Comparison of ENCODE assay signal across 19 cellular contexts in genomic region chr1:53276902-53277281, GRCh38. TPM values are rescaled to one million over a fixed set of nuclear protein-coding genes. Genes with fewer than 3 reads are reported as not detected.
DNase-seq lines count a peak whose midpoint lies in the region; ATAC-seq, FAIRE-seq and TF ChIP-seq lines count a peak whose summit lies in the region.
"Had no signal": no experiment of that assay in that cellular context is flagged by ENCODE, and none has a peak within 500 bp of the region (broad histone marks: within the 10 kb centered on the region; RNA-seq: fewer than 3 reads in every experiment).

No MANE protein-coding gene starts in this region.

- no peak overlapping the region for H3K9ac ChIP-seq in K562 (ENCODE audit: insufficient read depth in 1 of 2, low read depth in 2 of 2, low read length in 2 of 2)
- H3K9ac ChIP-seq in H1 (replicated peaks in 1 of 4; ENCODE audit: extremely low read depth in 1 of 4, low read depth in 3 of 4, low read length in 3 of 4): no peak overlapping the region
- no peak overlapping the region for H3K9ac ChIP-seq in trophoblast cell (ENCODE audit: low read length)
- no peak overlapping the region for H3K9ac ChIP-seq in colonic mucosa (ENCODE audit: low read depth in 2 of 2, low read length in 2 of 2)

- peaks cover 3% of the 10 kb centered on the region for H3K9me1 ChIP-seq in K562 (ENCODE audit: control insufficient read depth, insufficient read depth, low read length)

- H3K79me2 ChIP-seq in K562 (ENCODE audit: control insufficient read depth, insufficient read depth, low read length): no peaks in the 10 kb centered on the region
- no peaks in the 10 kb centered on the region for H3K79me2 ChIP-seq in H1 (ENCODE audit: control insufficient read depth in 1 of 2, insufficient read depth in 2 of 2, low read length in 2 of 2)
- no peaks in the 10 kb centered on the region for H3K79me2 ChIP-seq in trophoblast cell (ENCODE audit: control insufficient read depth, insufficient read depth, low read length, poor library complexity)

- H3K4me1 ChIP-seq in K562 (replicated peaks in 1 of 2; ENCODE audit: control insufficient read depth in 2 of 2, insufficient read depth in 2 of 2, low read length in 2 of 2) (peaks cover 6% of the 10 kb centered on the region in 2 experiments; a peak in 2 of 5 replicates), H1 (replicated peaks in 1 of 4; ENCODE audit: control insufficient read depth in 3 of 4, insufficient read depth in 4 of 4, low read length in 3 of 4) (no peaks in the 10 kb centered on the region), trophoblast cell (ENCODE audit: control insufficient read depth in 1 of 2, insufficient read depth in 2 of 2, low read length in 2 of 2) (peaks cover 21 to 23% of the 10 kb centered on the region in 2 experiments), suprapubic skin (peaks cover 11% of the 10 kb centered on the region), colonic mucosa (no peaks in the 10 kb centered on the region)
- H3K4me1 ChIP-seq: BE2C had no signal

- H2BK12ac ChIP-seq in H1 (ENCODE audit: low read depth, low read length) (no peak overlapping the region), trophoblast cell (ENCODE audit: low read length) (no peak overlapping the region)

- H2AK5ac ChIP-seq in H1 (ENCODE audit: low read depth, low read length) (no peak overlapping the region), trophoblast cell (ENCODE audit: low read length) (no peak overlapping the region)

- no peak overlapping the region for H4K91ac ChIP-seq in H1 (replicated peaks; ENCODE audit: insufficient read length, low read length)
- peak overlapping the region; percentile 10 for H4K91ac ChIP-seq in trophoblast cell (ENCODE audit: low read depth, low read length)

- H3K4me3 Mint-ChIP-seq in activated CD4-positive, alpha-beta memory T cell treated with anti-CD3 and anti-CD28 coated beads for 36 hours: no peak overlapping the region
- H3K4me3 Mint-ChIP-seq: CD4-positive, CD25-positive, alpha-beta regulatory T cell; CD8-positive, alpha-beta memory T cell had no signal

- H4K12ac ChIP-seq in trophoblast cell (ENCODE audit: low read depth, low read length): no peak overlapping the region

- TF ChIP-seq RAD21 in K562 (CRISPR knock-in tag; conservative IDR thresholded peaks at IDR 0.05 in 1 of 2, IDR thresholded peaks at IDR 0.05 in 1 of 2): no peak
- TF ChIP-seq RAD21 in H1 (IDR thresholded peaks at IDR 0.05 in 1 of 2, conservative IDR thresholded peaks at IDR 0.05 in 1 of 2; ENCODE audit: low read depth in 2 of 2, low read length in 2 of 2): no peak

- no peak overlapping the region for H3K23ac ChIP-seq in H1 (ENCODE audit: insufficient read length)
- no peak overlapping the region for H3K23ac ChIP-seq in trophoblast cell (ENCODE audit: low read length)

- no peak overlapping the region for H2BK5ac ChIP-seq in H1 (ENCODE audit: low read depth, low read length)
- H2BK5ac ChIP-seq in trophoblast cell (ENCODE audit: low read depth, low read length, poor library complexity): no peak overlapping the region

- no peaks in the 10 kb centered on the region for H3K23me2 ChIP-seq in H1 (ENCODE audit: low read depth, low read length)

- TF ChIP-seq POLR2A in K562 (conservative IDR thresholded peaks at IDR 0.05) (no peak), H1 (IDR thresholded peaks at IDR 0.05; ENCODE audit: control extremely low read depth in 1 of 2, low read depth in 2 of 2, low read length in 2 of 2) (no peak), suprapubic skin (IDR thresholded peaks at IDR 0.05) (no peak)

- H3K9me3 ChIP-seq in K562 (replicated peaks; ENCODE audit: control insufficient read depth, insufficient read depth, low read depth, low read length) (no peaks in the 10 kb centered on the region), H1 (ENCODE audit: insufficient read depth in 2 of 2, low read depth in 1 of 2, low read length in 1 of 2) (no peaks in the 10 kb centered on the region), trophoblast cell (ENCODE audit: insufficient read depth, low read depth, low read length) (peaks cover 2% of the 10 kb centered on the region), suprapubic skin (no peaks in the 10 kb centered on the region), colonic mucosa (no peaks in the 10 kb centered on the region)
- H3K9me3 ChIP-seq: BE2C had no signal

- no peak overlapping the region for H3K18ac ChIP-seq in H1 (ENCODE audit: extremely low read depth, low read length)
- no peak overlapping the region for H3K18ac ChIP-seq in trophoblast cell (ENCODE audit: low read length)

- no peak for TF ChIP-seq CTCF in K562 (IDR thresholded peaks at IDR 0.05 in 2 of 3, conservative IDR thresholded peaks at IDR 0.05 in 1 of 3; ENCODE audit: insufficient read depth in 2 of 3, low read depth in 1 of 3, low read length in 3 of 3)
- TF ChIP-seq CTCF in H1 (IDR thresholded peaks at IDR 0.05; ENCODE audit: control extremely low read depth in 1 of 3, insufficient read depth in 1 of 3, low read depth in 1 of 3, low read length in 3 of 3): no peak
- TF ChIP-seq CTCF in suprapubic skin (IDR thresholded peaks at IDR 0.05): no peak
- TF ChIP-seq CTCF in colonic mucosa (IDR thresholded peaks at IDR 0.05): no peak

- WGBS in K562 (ENCODE audit: insufficient coverage, low coverage, missing lambda C conversion rate): 100% methylated on average over 8 of the region's 46 CpGs
- 90% methylated on average over 31 of the region's 46 CpGs; no CpG with 5 or more reads in 1 of the 2 experiments for WGBS in H1 (ENCODE audit: extremely low coverage in 1 of 2, insufficient coverage in 1 of 2, insufficient read length in 1 of 2, insufficient replicate concordance in 2 of 2, low coverage in 1 of 2, low lambda C conversion rate in 2 of 2, missing lambda C conversion rate in 1 of 2), 2 experiments
- WGBS in trophoblast cell (ENCODE audit: extremely low coverage, insufficient coverage, insufficient read length): no CpG with 5 or more reads among the region's 46 CpGs
- WGBS in suprapubic skin: no CpG with 5 or more reads among the region's 46 CpGs

- H3K79me1 ChIP-seq in H1 (ENCODE audit: low read depth, low read length) (0 out of 2 replicates have a peak, but pooled peaks cover 3% of the 10 kb centered on the region), trophoblast cell (ENCODE audit: low read length) (peaks cover 4% of the 10 kb centered on the region)

- H3K27ac ChIP-seq in K562 (ENCODE audit: extremely low read depth, low read depth, low read length) (no peak overlapping the region), H1 (ENCODE audit: low read depth, low read length) (no peak overlapping the region), trophoblast cell (ENCODE audit: low read depth, low read length) (no peak overlapping the region), suprapubic skin (no peak overlapping the region), colonic mucosa (no peak overlapping the region)

- H2AFZ ChIP-seq in K562 (ENCODE audit: low read depth, low read length) (no peak overlapping the region), H1 (ENCODE audit: low read length) (no peak overlapping the region), trophoblast cell (ENCODE audit: insufficient read depth, low read length, poor library complexity) (no peak overlapping the region)

- ATAC-seq in K562 (no peak), esophagus mucosa (no peak)

- no peak overlapping the region for H2BK15ac ChIP-seq in H1 (ENCODE audit: low read length)

- peaks cover 35% of the 10 kb centered on the region for H3K36me3 Mint-ChIP-seq in activated CD4-positive, alpha-beta memory T cell treated with anti-CD3 and anti-CD28 coated beads for 36 hours

- H3K4ac ChIP-seq in H1 (replicated peaks; ENCODE audit: insufficient read length, low read depth, low read length) (no peak overlapping the region), trophoblast cell (ENCODE audit: low read depth, low read length) (no peak overlapping the region)

- CTCF ChIA-PET in K562 (lab: Yijun Ruan, JAX; ENCODE audit: low intra/inter-chr PET ratio) (interaction anchor here (5.9 kb wide), 1 partner anchor 115 kb away, joined by 123 read pairs; no protein-coding TSS in a partner anchor), H1 (lab: Charles Lee; ENCODE audit: partially characterized antibody) (interaction anchor here (0.7 to 7.0 kb wide), 11 partner anchors 8 to 316 kb away, joined by 3 to 103 read pairs (median 10); no protein-coding TSS in a partner anchor)
- CTCF ChIA-PET in activated CD4-positive, alpha-beta memory T cell treated with anti-CD3 and anti-CD28 coated beads for 36 hours (lab: Charles Lee): interaction anchor here (1.1 to 6.4 kb wide), 6 partner anchors 9 to 127 kb away, joined by 3 to 163 read pairs (median 14); no protein-coding TSS in a partner anchor

- H3K56ac ChIP-seq in H1 (replicated peaks; ENCODE audit: insufficient read length, low read depth, low read length): no peak overlapping the region

- H3K4me2 ChIP-seq in K562 (ENCODE audit: insufficient read depth, low read length) (no peak overlapping the region), H1 (ENCODE audit: insufficient read depth in 1 of 2, low read depth in 2 of 2, low read length in 2 of 2) (no peak overlapping the region), trophoblast cell (ENCODE audit: low read length) (no peak overlapping the region)

- no peak overlapping the region for H3K14ac ChIP-seq in H1 (ENCODE audit: insufficient read length)
- H3K14ac ChIP-seq in trophoblast cell (ENCODE audit: low read length): no peak overlapping the region

- H3K36me3 ChIP-seq in K562 (ENCODE audit: control insufficient read depth, insufficient read depth, low read length): peaks cover 91% of the 10 kb centered on the region
- H3K36me3 ChIP-seq in H1 (ENCODE audit: control insufficient read depth in 2 of 4, insufficient read depth in 4 of 4, low read length in 3 of 4): peaks cover 9 to 60% (median 44%) of the 10 kb centered on the region in 4 experiments; a peak in 7 of 8 replicates
- H3K36me3 ChIP-seq in trophoblast cell (ENCODE audit: control insufficient read depth in 1 of 2, insufficient read depth in 2 of 2, low read length in 2 of 2): no peaks in the 10 kb centered on the region
- no peaks in the 10 kb centered on the region for H3K36me3 ChIP-seq in suprapubic skin
- no peaks in the 10 kb centered on the region for H3K36me3 ChIP-seq in colonic mucosa
- H3K36me3 ChIP-seq: BE2C had no signal

- no peak overlapping the region for H2BK20ac ChIP-seq in H1 (ENCODE audit: low read length)

- H2BK120ac ChIP-seq in H1 (replicated peaks; ENCODE audit: low read depth, low read length) (no peak overlapping the region), trophoblast cell (ENCODE audit: insufficient read depth, low read length, poor library complexity) (no peak overlapping the region)

- H3K27me3 Mint-ChIP-seq in activated CD4-positive, alpha-beta memory T cell treated with anti-CD3 and anti-CD28 coated beads for 36 hours: no peaks in the 10 kb centered on the region
- H3K27me3 Mint-ChIP-seq: CD4-positive, CD25-positive, alpha-beta regulatory T cell; CD8-positive, alpha-beta memory T cell had no signal

- H3K4me1 Mint-ChIP-seq in activated CD4-positive, alpha-beta memory T cell treated with anti-CD3 and anti-CD28 coated beads for 36 hours (ENCODE audit: low read depth): no peaks in the 10 kb centered on the region

- H4K5ac ChIP-seq in H1 (ENCODE audit: insufficient read length, low read depth, low read length): no peak overlapping the region

- DNase-seq in K562 (ENCODE audit: extremely low read depth in 1 of 4, low spot score in 3 of 4) (no peak), H1 (ENCODE audit: low read depth in 1 of 2, low spot score in 2 of 2) (no peak), trophoblast cell (peak in 1 of 2 donors; percentile 47), suprapubic skin (ENCODE audit: low spot score in 2 of 2) (no peak), colonic mucosa (no peak), head of caudate nucleus (no peak)
- no peak for DNase-seq in activated CD4-positive, alpha-beta memory T cell treated with anti-CD3 and anti-CD28 coated beads for 36 hours
- DNase-seq: ACHN; BE2C; C1 segment of cervical spinal cord; CD4-positive, CD25-positive, alpha-beta regulatory T cell; CD8-positive, alpha-beta memory T cell; COR-L47; DMS 273 treated with DMSO at 0.1 percent for 48 hours; HCEC 1CT had no signal

- in situ Hi-C loops in K562 (cut with MboI): loop anchor here (5.0 kb wide), 1 partner anchor 115 kb away; no protein-coding TSS in a partner anchor

- TF ChIP-seq EP300 in K562 (IDR thresholded peaks at IDR 0.05; ENCODE audit: low read length): no peak
- no peak for TF ChIP-seq EP300 in H1 (IDR thresholded peaks at IDR 0.05; ENCODE audit: borderline replicate concordance in 1 of 2, low read depth in 2 of 2, low read length in 2 of 2)
- no peak for TF ChIP-seq EP300 in suprapubic skin (IDR thresholded peaks at IDR 0.05)

- BruUV-seq in K562 (replicated peaks; lab: Mats Ljungman, UMichigan): no TSS peak

- H4K8ac ChIP-seq in H1 (ENCODE audit: extremely low read depth, insufficient read depth, low read length) (peak overlapping the region; percentile 11; the same call in 1 of the 2 replicates), trophoblast cell (ENCODE audit: low read depth, low read length) (no peak overlapping the region)

- POLR2A ChIA-PET in K562 (lab: Yijun Ruan, JAX) (no interaction called here), H1 (lab: Charles Lee; ENCODE audit: partially characterized antibody) (no interaction called here)
- POLR2A ChIA-PET in activated CD4-positive, alpha-beta memory T cell treated with anti-CD3 and anti-CD28 coated beads for 36 hours (lab: Charles Lee): no interaction called here

- H3K27me3 ChIP-seq in K562 (ENCODE audit: control insufficient read depth in 2 of 2, insufficient read depth in 2 of 2, low read length in 2 of 2) (no peaks in the 10 kb centered on the region), H1 (replicated peaks in 1 of 4; ENCODE audit: control insufficient read depth in 3 of 4, extremely low read depth in 1 of 4, insufficient read depth in 3 of 4, low read length in 3 of 4) (no peaks in the 10 kb centered on the region), trophoblast cell (ENCODE audit: insufficient read depth, low read length) (no peaks in the 10 kb centered on the region), suprapubic skin (peaks cover 3% of the 10 kb centered on the region), colonic mucosa (no peaks in the 10 kb centered on the region)
- H3K27me3 ChIP-seq: BE2C had no signal

- H3K4me3 ChIP-seq in K562: no peak overlapping the region
- no peak overlapping the region for H3K4me3 ChIP-seq in H1 (ENCODE audit: extremely low read depth in 1 of 4, insufficient read depth in 2 of 4, low read depth in 3 of 4, low read length in 4 of 4)
- no peak overlapping the region for H3K4me3 ChIP-seq in trophoblast cell (ENCODE audit: low read depth, low read length)
- H3K4me3 ChIP-seq in suprapubic skin: peak overlapping the region; percentile 24
- no peak overlapping the region for H3K4me3 ChIP-seq in colonic mucosa

- intact Hi-C loops in K562 (cut with micrococcal nuclease) (no loop called here), colonic mucosa (cut with DNase I) (no loop called here), head of caudate nucleus (cut with DNase I) (no loop called here)
- intact Hi-C loops in activated CD4-positive, alpha-beta memory T cell treated with anti-CD3 and anti-CD28 coated beads for 36 hours (cut with micrococcal nuclease): no loop called here

- no peak for FAIRE-seq in K562 (lab: Jason Lieb, UNC)
- FAIRE-seq in H1 (lab: Jason Lieb, UNC): no peak
- FAIRE-seq: A204.1, G401.6, H54 had no signal

- peaks cover 14% of the 10 kb centered on the region; the same call in 1 of the 2 replicates for H4K20me1 ChIP-seq in K562 (replicated peaks; ENCODE audit: control insufficient read depth, insufficient read depth, low read length)
- H4K20me1 ChIP-seq in H1 (replicated peaks in 1 of 2; ENCODE audit: control insufficient read depth in 1 of 2, insufficient read depth in 2 of 2, low read length in 2 of 2): peaks cover 4% of the 10 kb centered on the region in 2 experiments

- no peaks in the 10 kb centered on the region for H3K9me3 Mint-ChIP-seq in activated CD4-positive, alpha-beta memory T cell treated with anti-CD3 and anti-CD28 coated beads for 36 hours
- H3K9me3 Mint-ChIP-seq: CD4-positive, CD25-positive, alpha-beta regulatory T cell; CD8-positive, alpha-beta memory T cell had no signal

- H3K27ac Mint-ChIP-seq in activated CD4-positive, alpha-beta memory T cell treated with anti-CD3 and anti-CD28 coated beads for 36 hours: no peak overlapping the region
- H3K27ac Mint-ChIP-seq: CD4-positive, CD25-positive, alpha-beta regulatory T cell; CD8-positive, alpha-beta memory T cell had no signal

RNA-seq across cellular contexts. Expression of gene MAGOH, which starts 38.6 kb away (rescaled TPM):
- total RNA-seq in K562 (2011; cell fraction: chromatin; rRNA removed; ENCODE audit: low replicate concordance): 10.5 and 25.2 TPM in 2 replicates
- total RNA-seq in K562 (2011; cell fraction: nucleolus; rRNA removed): 13.8 and 15.3 TPM in 2 replicates
- 23.0 and 35.0 TPM in 2 replicates for total RNA-seq in K562 (2011; cell fraction: nucleoplasm; rRNA removed)
- total RNA-seq in K562 (2014; rRNA removed) (106 and 125 TPM in 2 replicates), K562 (2014; rRNA removed; fragmentation: Illumina TruSeq; extraction: Trizol) (135 and 156 TPM in 2 replicates), K562 (2015; rRNA removed; fragmentation: Illumina TruSeq; extraction: Trizol) (134 and 152 TPM in 2 replicates), K562 (2021) (110 and 113 TPM in 2 replicates), suprapubic skin (10 to 100 TPM; 31.8 to 52.3 (median 38.5) TPM), colonic mucosa (10 to 100 TPM; 34.0 to 49.7 TPM), esophagus mucosa (30.0 TPM)
- polyA plus RNA-seq in K562 (2011; rRNA removed) (80.7 and 102 TPM in 2 replicates), K562 (2014; fragmentation: Illumina TruSeq; extraction: Trizol) (184 and 190 TPM in 2 replicates), K562 (2014; fragmentation: Nextera tagmentation; extraction: Ambion mirVana) (100 to 1,000 TPM; 132 to 342 TPM), K562 (2014; rRNA removed) (243 and 263 TPM in 2 replicates), H1 (2011; rRNA removed) (18.5 and 46.9 TPM in 2 replicates)
- polyA plus RNA-seq in K562 (2011; cell fraction: cytosol; rRNA removed): 10.7 and 38.1 TPM in 2 replicates
- polyA plus RNA-seq in K562 (2011; cell fraction: nucleus; rRNA removed): 9.7 and 18.4 TPM in 2 replicates
- polyA plus RNA-seq in K562 (2012): 79.1 and 298 TPM in 2 replicates
- 71.4 and 83.4 TPM in 2 replicates for polyA minus RNA-seq in K562 (2011; rRNA and poly(A)+ RNA removed)
- 29.5 and 30.9 TPM in 2 replicates for polyA minus RNA-seq in K562 (2011; cell fraction: cytosol; rRNA and poly(A)+ RNA removed)
- 18.8 and 38.3 TPM in 2 replicates for polyA minus RNA-seq in K562 (2011; cell fraction: nucleus; rRNA and poly(A)+ RNA removed)
- total RNA-seq in H1 (2021; fragmentation: NEBNext Ultra II Directional; extraction: Animal tissue kit (Norgen Biotek cat#: 25700)): 74.3 and 74.5 TPM in 2 replicates
- 82.8 TPM for polyA plus RNA-seq in H1 (2011; cell fraction: cytosol; rRNA removed)
- polyA plus RNA-seq in H1 (2011; cell fraction: nucleus; rRNA removed): 4.7 TPM
- polyA plus RNA-seq in H1 (2012, experiment 1 of 2): 106 to 184 TPM (median 121 TPM) in 4 replicates
- 50.6 TPM for polyA plus RNA-seq in H1 (2012, experiment 2 of 2)
- 103 TPM for polyA plus RNA-seq in H1 (2013, experiment 1 of 2)
- 107 TPM for polyA plus RNA-seq in H1 (2013, experiment 2 of 2)
- polyA minus RNA-seq in H1 (2011; rRNA and poly(A)+ RNA removed): 11.2 and 14.2 TPM in 2 replicates
- 27.8 TPM for polyA minus RNA-seq in H1 (2011; cell fraction: cytosol; rRNA and poly(A)+ RNA removed)
- 24.8 TPM for polyA minus RNA-seq in H1 (2011; cell fraction: nucleus; rRNA and poly(A)+ RNA removed)
- polyA plus RNA-seq in trophoblast cell (2013): 95.0 and 100 TPM in 2 replicates
- 10 to 100 TPM; 85.7 to 89.5 TPM for total RNA-seq in activated CD4-positive, alpha-beta memory T cell treated with anti-CD3 and anti-CD28 coated beads for 36 hours

RNA-seq across cellular contexts. Expression of gene LRP8, which starts 51.0 kb away (rescaled TPM):
- total RNA-seq in K562 (2011; cell fraction: chromatin; rRNA removed; ENCODE audit: low replicate concordance): 204 and 345 TPM in 2 replicates
- 194 and 216 TPM in 2 replicates for total RNA-seq in K562 (2011; cell fraction: nucleolus; rRNA removed)
- total RNA-seq in K562 (2011; cell fraction: nucleoplasm; rRNA removed): 168 and 198 TPM in 2 replicates
- total RNA-seq in K562 (2014; rRNA removed): 24.2 and 27.6 TPM in 2 replicates
- 27.5 and 29.1 TPM in 2 replicates for total RNA-seq in K562 (2014; rRNA removed; fragmentation: Illumina TruSeq; extraction: Trizol)
- total RNA-seq in K562 (2015; rRNA removed; fragmentation: Illumina TruSeq; extraction: Trizol): 35.3 and 35.9 TPM in 2 replicates
- total RNA-seq in K562 (2021): 34.3 and 42.7 TPM in 2 replicates
- 56.1 and 81.1 TPM in 2 replicates for polyA plus RNA-seq in K562 (2011; rRNA removed)
- polyA plus RNA-seq in K562 (2011; cell fraction: cytosol; rRNA removed): 51.8 and 56.8 TPM in 2 replicates
- 300 and 376 TPM in 2 replicates for polyA plus RNA-seq in K562 (2011; cell fraction: nucleus; rRNA removed)
- polyA plus RNA-seq in K562 (2012): 19.3 and 23.5 TPM in 2 replicates
- 41.4 and 44.4 TPM in 2 replicates for polyA plus RNA-seq in K562 (2014; fragmentation: Illumina TruSeq; extraction: Trizol)
- polyA plus RNA-seq in K562 (2014; fragmentation: Nextera tagmentation; extraction: Ambion mirVana): 1 to 10 TPM; 7.1 to 8.8 TPM
- 31.3 and 35.3 TPM in 2 replicates for polyA plus RNA-seq in K562 (2014; rRNA removed)
- 90.5 and 95.8 TPM in 2 replicates for polyA minus RNA-seq in K562 (2011; rRNA and poly(A)+ RNA removed)
- 33.8 and 37.6 TPM in 2 replicates for polyA minus RNA-seq in K562 (2011; cell fraction: cytosol; rRNA and poly(A)+ RNA removed)
- 90.9 and 98.3 TPM in 2 replicates for polyA minus RNA-seq in K562 (2011; cell fraction: nucleus; rRNA and poly(A)+ RNA removed)
- total RNA-seq in H1 (2021; fragmentation: NEBNext Ultra II Directional; extraction: Animal tissue kit (Norgen Biotek cat#: 25700)): 66.4 and 68.1 TPM in 2 replicates
- polyA plus RNA-seq in H1 (2011; rRNA removed): 63.2 and 74.6 TPM in 2 replicates
- 70.8 TPM for polyA plus RNA-seq in H1 (2011; cell fraction: cytosol; rRNA removed)
- 254 TPM for polyA plus RNA-seq in H1 (2011; cell fraction: nucleus; rRNA removed)
- 37.5 to 52.4 TPM (median 44.7 TPM) in 4 replicates for polyA plus RNA-seq in H1 (2012, experiment 1 of 2)
- polyA plus RNA-seq in H1 (2012, experiment 2 of 2): 7.8 TPM
- polyA plus RNA-seq in H1 (2013, experiment 1 of 2): 62.6 TPM
- 67.6 TPM for polyA plus RNA-seq in H1 (2013, experiment 2 of 2)
- 214 and 223 TPM in 2 replicates for polyA minus RNA-seq in H1 (2011; rRNA and poly(A)+ RNA removed)
- polyA minus RNA-seq in H1 (2011; cell fraction: cytosol; rRNA and poly(A)+ RNA removed): 69.7 TPM
- 139 TPM for polyA minus RNA-seq in H1 (2011; cell fraction: nucleus; rRNA and poly(A)+ RNA removed)
- polyA plus RNA-seq in trophoblast cell (2013): 5.2 and 5.8 TPM in 2 replicates
- 10 to 100 TPM in 1 of 4 donors, 1 to 10 TPM in 3; 2.8 to 11.8 (median 4.1) TPM for total RNA-seq in suprapubic skin
- total RNA-seq in colonic mucosa: 10 to 100 TPM in 1 of 2 donors, 1 to 10 TPM in 1; 4.7 to 15.3 TPM
- 10 to 100 TPM; 38.6 to 38.8 TPM for total RNA-seq in activated CD4-positive, alpha-beta memory T cell treated with anti-CD3 and anti-CD28 coated beads for 36 hours
- 21.0 TPM for total RNA-seq in esophagus mucosa

RNA-seq across cellular contexts. Expression of gene CZIB, which starts 56.5 kb away (rescaled TPM):
- total RNA-seq in K562 (2011; cell fraction: chromatin; rRNA removed; ENCODE audit: low replicate concordance): 115 and 117 TPM in 2 replicates
- total RNA-seq in K562 (2011; cell fraction: nucleolus; rRNA removed): 97.5 and 125 TPM in 2 replicates
- total RNA-seq in K562 (2011; cell fraction: nucleoplasm; rRNA removed): 131 and 159 TPM in 2 replicates
- total RNA-seq in K562 (2014; rRNA removed) (55.4 and 65.5 TPM in 2 replicates), K562 (2014; rRNA removed; fragmentation: Illumina TruSeq; extraction: Trizol) (58.2 and 65.8 TPM in 2 replicates), K562 (2015; rRNA removed; fragmentation: Illumina TruSeq; extraction: Trizol) (61.8 and 66.8 TPM in 2 replicates), K562 (2021) (52.6 and 55.7 TPM in 2 replicates), suprapubic skin (10 to 100 TPM; 25.2 to 60.3 (median 33.8) TPM), colonic mucosa (10 to 100 TPM; 34.6 to 43.9 TPM), esophagus mucosa (28.0 TPM)
- polyA plus RNA-seq in K562 (2011; rRNA removed) (105 and 109 TPM in 2 replicates), K562 (2014; fragmentation: Illumina TruSeq; extraction: Trizol) (65.5 and 80.0 TPM in 2 replicates), K562 (2014; fragmentation: Nextera tagmentation; extraction: Ambion mirVana) (100 to 1,000 TPM in 1 of 2 experiments, 10 to 100 TPM in 1; 97.4 to 111 TPM), K562 (2014; rRNA removed) (85.3 and 86.9 TPM in 2 replicates), H1 (2011; rRNA removed) (36.1 and 48.0 TPM in 2 replicates)
- 54.1 and 73.4 TPM in 2 replicates for polyA plus RNA-seq in K562 (2011; cell fraction: cytosol; rRNA removed)
- 152 and 181 TPM in 2 replicates for polyA plus RNA-seq in K562 (2011; cell fraction: nucleus; rRNA removed)
- polyA plus RNA-seq in K562 (2012): 68.4 and 82.2 TPM in 2 replicates
- polyA minus RNA-seq in K562 (2011; rRNA and poly(A)+ RNA removed): 41.9 and 56.1 TPM in 2 replicates
- 14.5 and 18.0 TPM in 2 replicates for polyA minus RNA-seq in K562 (2011; cell fraction: cytosol; rRNA and poly(A)+ RNA removed)
- polyA minus RNA-seq in K562 (2011; cell fraction: nucleus; rRNA and poly(A)+ RNA removed): 71.4 and 143 TPM in 2 replicates
- 46.5 and 46.8 TPM in 2 replicates for total RNA-seq in H1 (2021; fragmentation: NEBNext Ultra II Directional; extraction: Animal tissue kit (Norgen Biotek cat#: 25700))
- 60.0 TPM for polyA plus RNA-seq in H1 (2011; cell fraction: cytosol; rRNA removed)
- 39.5 TPM for polyA plus RNA-seq in H1 (2011; cell fraction: nucleus; rRNA removed)
- 50.0 to 63.5 TPM (median 59.6 TPM) in 4 replicates for polyA plus RNA-seq in H1 (2012, experiment 1 of 2)
- polyA plus RNA-seq in H1 (2012, experiment 2 of 2): 25.2 TPM
- 43.0 TPM for polyA plus RNA-seq in H1 (2013, experiment 1 of 2)
- 44.6 TPM for polyA plus RNA-seq in H1 (2013, experiment 2 of 2)
- polyA minus RNA-seq in H1 (2011; rRNA and poly(A)+ RNA removed): 28.3 and 29.4 TPM in 2 replicates
- polyA minus RNA-seq in H1 (2011; cell fraction: cytosol; rRNA and poly(A)+ RNA removed): 13.9 TPM
- polyA minus RNA-seq in H1 (2011; cell fraction: nucleus; rRNA and poly(A)+ RNA removed): 47.7 TPM
- polyA plus RNA-seq in trophoblast cell (2013): 32.3 and 34.4 TPM in 2 replicates
- 10 to 100 TPM; 34.0 to 37.4 TPM for total RNA-seq in activated CD4-positive, alpha-beta memory T cell treated with anti-CD3 and anti-CD28 coated beads for 36 hours
